Comparison of ENCODE assay signal across 18 cellular contexts in the genomic region with DNA sequence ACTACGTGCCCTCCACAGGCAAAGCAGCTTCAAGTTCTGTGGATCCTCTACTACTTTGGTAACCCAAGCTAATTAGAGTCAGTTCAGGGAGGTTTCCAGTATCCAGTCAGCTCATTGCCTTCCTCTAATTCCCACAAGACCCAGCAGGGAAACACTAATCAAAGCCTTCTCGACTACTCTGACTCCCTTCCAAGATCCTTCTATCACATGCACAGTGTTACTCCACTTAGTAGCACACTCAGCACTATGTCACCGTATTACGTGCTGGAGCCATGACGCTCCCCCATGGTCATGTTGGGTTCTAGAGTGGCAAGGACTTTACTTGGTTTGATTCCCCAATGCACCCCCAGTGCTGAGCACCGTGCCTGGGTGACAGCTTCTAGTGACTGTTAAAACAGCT. TPM values are rescaled to one million over a fixed set of nuclear protein-coding genes. Genes with fewer than 3 reads are reported as not detected.
DNase-seq lines count a peak whose midpoint lies in the region; ATAC-seq and TF ChIP-seq lines count a peak whose summit lies in the region.
"Had no signal": no experiment of that assay in that cellular context is flagged by ENCODE, and none has a peak within 500 bp of the region (broad histone marks: within the 10 kb centered on the region; RNA-seq: fewer than 3 reads in every experiment).

No MANE protein-coding gene starts in this region.

- H3K9me1 ChIP-seq in IMR-90 (ENCODE audit: insufficient read depth, low read length): peaks cover 17% of the 10 kb centered on the region

- H3K79me1 ChIP-seq in IMR-90 (ENCODE audit: low read depth in 1 of 2, low read length in 2 of 2): peaks cover 10 to 17% of the 10 kb centered on the region in 2 experiments

- no peak overlapping the region for H2AK9ac ChIP-seq in IMR-90 (replicated peaks; ENCODE audit: low read depth, low read length, poor library complexity)

- no peak for TF ChIP-seq POLR2A in IMR-90 (IDR thresholded peaks at IDR 0.05; ENCODE audit: low read depth, low read length)

- H3K79me2 ChIP-seq in parathyroid adenoma: peaks cover 9% of the 10 kb centered on the region

- POLR2A ChIA-PET in CD8-positive, alpha-beta T cell (lab: Charles Lee): no interaction called here
- POLR2A ChIA-PET in IMR-90 (lab: Charles Lee; ENCODE audit: unreplicated experiment): interaction anchor here (0.6 kb wide), 1 partner anchor 532 kb away, joined by 5 read pairs; no protein-coding TSS in a partner anchor
- POLR2A ChIA-PET in activated CD4-positive, alpha-beta memory T cell treated with anti-CD3 and anti-CD28 coated beads for 36 hours (lab: Charles Lee): no interaction called here

- H4K91ac ChIP-seq in IMR-90 (ENCODE audit: insufficient read depth, low read depth, low read length): peak overlapping the region; percentile 0

- H3K27me3 ChIP-seq in CD8-positive, alpha-beta T cell (ENCODE audit: insufficient read depth, low read length): no peaks in the 10 kb centered on the region
- H3K27me3 ChIP-seq in IMR-90 (ENCODE audit: control insufficient read depth, insufficient read depth, low read length) (no peaks in the 10 kb centered on the region), endodermal cell (ENCODE audit: control insufficient read depth, insufficient read depth, low read length, poor library complexity, severe bottlenecking) (no peaks in the 10 kb centered on the region), parathyroid adenoma (ENCODE audit: control insufficient read depth, insufficient read depth, low read length) (no peaks in the 10 kb centered on the region)
- H3K27me3 ChIP-seq: stomach, upper lobe of left lung had no signal

- H3K4me1 ChIP-seq in CD8-positive, alpha-beta T cell (ENCODE audit: insufficient read depth, low read length): no peaks in the 10 kb centered on the region
- H3K4me1 ChIP-seq in IMR-90 (ENCODE audit: control insufficient read depth, insufficient read depth, low read length) (peaks cover 5% of the 10 kb centered on the region; the same call in 1 of the 2 replicates), endodermal cell (ENCODE audit: control insufficient read depth, insufficient read depth, low read length) (peaks cover 2% of the 10 kb centered on the region), parathyroid adenoma (peaks cover 44% of the 10 kb centered on the region)
- H3K4me1 ChIP-seq: psoas muscle, upper lobe of left lung had no signal

- H3K14ac ChIP-seq in IMR-90 (replicated peaks; ENCODE audit: low read depth, low read length): peak overlapping the region; percentile 61; the same call in 1 of the 2 replicates

- peak overlapping the region; percentile 16; the same call in 1 of the 2 replicates for H2BK20ac ChIP-seq in IMR-90 (ENCODE audit: low read depth, low read length)

- no peak overlapping the region for H3K23ac ChIP-seq in IMR-90 (ENCODE audit: low read depth, low read length)

- H3K27me3 Mint-ChIP-seq in CD8-positive, alpha-beta T cell (ENCODE audit: low read depth): no peaks in the 10 kb centered on the region
- H3K27me3 Mint-ChIP-seq in endodermal cell (ENCODE audit: insufficient read depth): no peaks in the 10 kb centered on the region
- no peaks in the 10 kb centered on the region for H3K27me3 Mint-ChIP-seq in activated CD4-positive, alpha-beta memory T cell treated with anti-CD3 and anti-CD28 coated beads for 36 hours
- H3K27me3 Mint-ChIP-seq: activated CD4-positive, alpha-beta T cell treated with anti-CD3 and anti-CD28 coated beads, Interleukin-2, amount 10 ng/mL, durations not matched to agents 7 days and 5 days; central memory CD8-positive, alpha-beta T cell had no signal

- H3K27ac ChIP-seq in CD8-positive, alpha-beta T cell (ENCODE audit: low read depth, low read length): no peak overlapping the region
- no peak overlapping the region for H3K27ac ChIP-seq in IMR-90 (ENCODE audit: insufficient read depth, low read length)
- H3K27ac ChIP-seq in endodermal cell (ENCODE audit: low read depth, low read length): no peak overlapping the region
- H3K27ac ChIP-seq in parathyroid adenoma: peak overlapping the region; percentile 95
- H3K27ac ChIP-seq: psoas muscle, stomach, upper lobe of left lung had no signal

- ATAC-seq in CD8-positive, alpha-beta T cell: no peak
- ATAC-seq in IMR-90 (ENCODE audit: low read depth) (no peak), GM21528 (IDR thresholded peaks at IDR 0.05; ENCODE audit: low FRiP score, unreplicated experiment) (no peak)
- ATAC-seq: esophagus mucosa had no signal

- no peaks in the 10 kb centered on the region for H3K9me3 Mint-ChIP-seq in CD8-positive, alpha-beta T cell
- H3K9me3 Mint-ChIP-seq in endodermal cell: no peaks in the 10 kb centered on the region
- H3K9me3 Mint-ChIP-seq in activated CD4-positive, alpha-beta memory T cell treated with anti-CD3 and anti-CD28 coated beads for 36 hours: no peaks in the 10 kb centered on the region
- H3K9me3 Mint-ChIP-seq: activated CD4-positive, alpha-beta T cell treated with anti-CD3 and anti-CD28 coated beads, Interleukin-2, amount 10 ng/mL, durations not matched to agents 7 days and 5 days; central memory CD8-positive, alpha-beta T cell had no signal

- no peak overlapping the region for H3K4me3 ChIP-seq in CD8-positive, alpha-beta T cell (ENCODE audit: low read depth, low read length)
- no peak overlapping the region for H3K4me3 ChIP-seq in IMR-90 (ENCODE audit: insufficient read depth, low read depth, low read length)
- no peak overlapping the region for H3K4me3 ChIP-seq in endodermal cell (ENCODE audit: low read length)
- H3K4me3 ChIP-seq in parathyroid adenoma (ENCODE audit: low read depth, low read length): no peak overlapping the region
- H3K4me3 ChIP-seq: psoas muscle, stomach, upper lobe of left lung had no signal

- peak overlapping the region; percentile 53 for H3K27ac Mint-ChIP-seq in CD8-positive, alpha-beta T cell
- peak overlapping the region; percentile 38 for H3K27ac Mint-ChIP-seq in endodermal cell
- H3K27ac Mint-ChIP-seq in activated CD4-positive, alpha-beta memory T cell treated with anti-CD3 and anti-CD28 coated beads for 36 hours: no peak overlapping the region
- H3K27ac Mint-ChIP-seq: activated CD4-positive, alpha-beta T cell treated with anti-CD3 and anti-CD28 coated beads, Interleukin-2, amount 10 ng/mL, durations not matched to agents 7 days and 5 days had no signal

- no peak overlapping the region for H4K5ac ChIP-seq in IMR-90 (ENCODE audit: low read depth, low read length)

- BruUV-seq in IMR-90 (replicated peaks; lab: Mats Ljungman, UMichigan): no TSS peak

- no peak overlapping the region for H3K4me2 ChIP-seq in IMR-90 (ENCODE audit: low read depth, low read length)
- H3K4me2 ChIP-seq in parathyroid adenoma (ENCODE audit: low read length): no peak overlapping the region

- 100% methylated on average over 2 of the region's 6 CpGs; no CpG with 5 or more reads in 1 of the 2 experiments for WGBS in IMR-90 (ENCODE audit: extremely low coverage in 2 of 2, insufficient read length in 1 of 2), 2 experiments
- WGBS in endodermal cell (ENCODE audit: insufficient coverage in 1 of 2, insufficient read length in 1 of 2), 2 experiments: 84 to 93% methylated on average over 5 to 6 of the region's 6 CpGs

- peak overlapping the region in 1 of 2 experiments; percentile 29; a peak in 2 of 4 replicates for H4K8ac ChIP-seq in IMR-90 (ENCODE audit: low read depth in 2 of 2, low read length in 2 of 2)

- in situ Hi-C loops in IMR-90 (cut with MboI; ENCODE audit: low sequenced_read_pairs): no loop called here

- H3K36me3 Mint-ChIP-seq in CD8-positive, alpha-beta T cell: peaks cover 42% of the 10 kb centered on the region
- H3K36me3 Mint-ChIP-seq in endodermal cell (ENCODE audit: low read depth): peaks cover 79% of the 10 kb centered on the region
- H3K36me3 Mint-ChIP-seq in activated CD4-positive, alpha-beta memory T cell treated with anti-CD3 and anti-CD28 coated beads for 36 hours: peaks cover 21% of the 10 kb centered on the region

- peak overlapping the region; percentile 51 for H3K4ac ChIP-seq in IMR-90 (ENCODE audit: low read depth, low read length)

- H4K20me1 ChIP-seq in IMR-90 (ENCODE audit: insufficient read depth, low read length): no peaks in the 10 kb centered on the region

- H3K56ac ChIP-seq in IMR-90 (ENCODE audit: extremely low read depth, insufficient read depth, low read length): no peak overlapping the region

- H2BK5ac ChIP-seq in IMR-90 (ENCODE audit: low read depth, low read length, poor library complexity, severe bottlenecking): no peak overlapping the region

- H3K4me1 Mint-ChIP-seq in CD8-positive, alpha-beta T cell (ENCODE audit: low read depth): peaks cover 11% of the 10 kb centered on the region
- H3K4me1 Mint-ChIP-seq in endodermal cell: peaks cover 10% of the 10 kb centered on the region
- peaks cover 3% of the 10 kb centered on the region for H3K4me1 Mint-ChIP-seq in activated CD4-positive, alpha-beta memory T cell treated with anti-CD3 and anti-CD28 coated beads for 36 hours (ENCODE audit: low read depth)

- TF ChIP-seq CTCF in CD8-positive, alpha-beta T cell (IDR thresholded peaks at IDR 0.05): no peak
- TF ChIP-seq CTCF in IMR-90 (conservative IDR thresholded peaks at IDR 0.05; ENCODE audit: low read depth, low read length): no peak
- TF ChIP-seq CTCF in endodermal cell (conservative IDR thresholded peaks at IDR 0.05): no peak
- no peak for TF ChIP-seq CTCF in parathyroid adenoma (IDR thresholded peaks at IDR 0.05)

- no peak overlapping the region for H3K18ac ChIP-seq in IMR-90 (ENCODE audit: low read depth, low read length)

- H3K36me3 ChIP-seq in CD8-positive, alpha-beta T cell (ENCODE audit: insufficient read depth, low read length): peaks cover 6% of the 10 kb centered on the region
- H3K36me3 ChIP-seq in IMR-90 (ENCODE audit: control insufficient read depth, insufficient read depth, low read length) (peaks cover 28% of the 10 kb centered on the region), endodermal cell (ENCODE audit: control insufficient read depth, insufficient read depth, low read length) (peaks cover 94% of the 10 kb centered on the region), parathyroid adenoma (ENCODE audit: control insufficient read depth, insufficient read depth, low read length) (peaks cover 2% of the 10 kb centered on the region)

- intact Hi-C loops in CD8-positive, alpha-beta T cell (cut with DNase I, micrococcal nuclease): no loop called here
- intact Hi-C loops in IMR-90 (cut with micrococcal nuclease): loop anchor here (5.0 kb wide), 1 partner anchor 263 kb away; no protein-coding TSS in a partner anchor
- intact Hi-C loops in activated CD4-positive, alpha-beta memory T cell treated with anti-CD3 and anti-CD28 coated beads for 36 hours (cut with micrococcal nuclease): loop anchor here (10.0 kb wide), 1 partner anchor 265 kb away; no protein-coding TSS in a partner anchor

- H2BK15ac ChIP-seq in IMR-90 (ENCODE audit: low read depth, low read length): peak overlapping the region; percentile 17; the same call in 1 of the 3 replicates

- dilution Hi-C loops in IMR-90 (cut with HindIII; ENCODE audit: low sequenced_read_pairs, unreplicated experiment): no loop called here

- peak overlapping the region; percentile 52; the same call in 1 of the 2 replicates for H2AK5ac ChIP-seq in IMR-90 (ENCODE audit: low read depth, low read length)

- H2AFZ ChIP-seq in IMR-90 (replicated peaks; ENCODE audit: low read length, poor library complexity) (no peak overlapping the region), parathyroid adenoma (no peak overlapping the region)

- peak overlapping the region; percentile 18; the same call in 1 of the 2 replicates for H2BK120ac ChIP-seq in IMR-90 (ENCODE audit: low read depth, low read length)

- no peak for TF ChIP-seq RAD21 in IMR-90 (IDR thresholded peaks at IDR 0.05; ENCODE audit: low read length)

- no peak overlapping the region for H3K4me3 Mint-ChIP-seq in CD8-positive, alpha-beta T cell
- H3K4me3 Mint-ChIP-seq in endodermal cell: no peak overlapping the region
- no peak overlapping the region for H3K4me3 Mint-ChIP-seq in activated CD4-positive, alpha-beta memory T cell treated with anti-CD3 and anti-CD28 coated beads for 36 hours
- H3K4me3 Mint-ChIP-seq: activated CD4-positive, alpha-beta T cell treated with anti-CD3 and anti-CD28 coated beads, Interleukin-2, amount 10 ng/mL, durations not matched to agents 7 days and 5 days; central memory CD8-positive, alpha-beta T cell had no signal

- no peak for DNase-seq in CD8-positive, alpha-beta T cell
- DNase-seq in IMR-90: peak; percentile 31
- DNase-seq in endodermal cell: no peak
- DNase-seq in activated CD4-positive, alpha-beta memory T cell treated with anti-CD3 and anti-CD28 coated beads for 36 hours: no peak
- no peak for DNase-seq in activated CD8-positive, alpha-beta memory T cell treated with anti-CD3 and anti-CD28 coated beads for 24 hours
- DNase-seq: activated CD4-positive, alpha-beta T cell treated with anti-CD3 and anti-CD28 coated beads, Interleukin-2, amount 10 ng/mL, durations not matched to agents 7 days and 5 days; activated gamma-delta T cell; KBM-7; NCI-H187 treated with DMSO at 0.1 percent for 48 hours; NCI-H82; psoas muscle; stimulated activated CD4-positive, alpha-beta T cell treated with anti-CD3 and anti-CD28 coated beads, Interleukin-4, amount 100 ng/mL, for 1 hour; stomach; upper lobe of left lung had no signal

- CTCF ChIA-PET in CD8-positive, alpha-beta T cell (lab: Charles Lee): interaction anchor here (1.9 to 2.0 kb wide), 2 partner anchors 28 to 34 kb away, joined by 7 read pairs; no protein-coding TSS in a partner anchor
- CTCF ChIA-PET in IMR-90 (lab: Yijun Ruan, JAX): no interaction called here
- CTCF ChIA-PET in activated CD4-positive, alpha-beta memory T cell treated with anti-CD3 and anti-CD28 coated beads for 36 hours (lab: Charles Lee): interaction anchor here (1.3 kb wide), 1 partner anchor 33 kb away, joined by 3 read pairs; no protein-coding TSS in a partner anchor

- H3K9me3 ChIP-seq in CD8-positive, alpha-beta T cell (ENCODE audit: low read length): no peaks in the 10 kb centered on the region
- no peaks in the 10 kb centered on the region for H3K9me3 ChIP-seq in IMR-90 (ENCODE audit: control insufficient read depth, insufficient read depth, low read length)
- no peaks in the 10 kb centered on the region for H3K9me3 ChIP-seq in endodermal cell (ENCODE audit: control insufficient read depth, low read length)
- H3K9me3 ChIP-seq in parathyroid adenoma (ENCODE audit: control insufficient read depth, low read length): no peaks in the 10 kb centered on the region
- H3K9me3 ChIP-seq: psoas muscle, stomach, upper lobe of left lung had no signal

- H3K9ac ChIP-seq in IMR-90 (ENCODE audit: low read depth, low read length) (no peak overlapping the region), endodermal cell (ENCODE audit: extremely low read depth, low read length, poor library complexity, severe bottlenecking) (no peak overlapping the region), parathyroid adenoma (no peak overlapping the region)

RNA-seq across cellular contexts. Expression of gene DCP2, which starts 53.0 kb away (rescaled TPM):
- total RNA-seq in CD8-positive, alpha-beta T cell: 10 to 100 TPM; 65.4 to 69.8 TPM
- total RNA-seq in IMR-90 (2012; rRNA removed) (18.6 and 30.6 TPM in 2 replicates), endodermal cell (100 to 1,000 TPM; 152 to 154 TPM)
- 6.2 and 6.9 TPM in 2 replicates for polyA plus RNA-seq in IMR-90 (2012; rRNA removed)
- 1.2 and 3.6 TPM in 2 replicates for polyA plus RNA-seq in IMR-90 (2012; cell fraction: cytosol; rRNA removed)
- 3.2 and 4.9 TPM in 2 replicates for polyA plus RNA-seq in IMR-90 (2012; cell fraction: nucleus; rRNA removed; ENCODE audit: low replicate concordance)
- 29.1 TPM for polyA plus RNA-seq in endodermal cell (2013, experiment 1 of 2)
- polyA plus RNA-seq in endodermal cell (2013, experiment 2 of 2): 41.9 TPM
- 100 to 1,000 TPM; 102 TPM for total RNA-seq in activated CD4-positive, alpha-beta memory T cell treated with anti-CD3 and anti-CD28 coated beads for 36 hours

Comparison
In these comparisons a context has a peak if more than half of its experiments do, and no peak if none do; other contexts are left out.
1. intact Hi-C loops: an anchor here in IMR-90 (5.0 kb wide) and activated CD4-positive, alpha-beta memory T cell treated with anti-CD3 and anti-CD28 coated beads for 36 hours (10.0 kb wide); none called in CD8-positive, alpha-beta T cell.